Comparison of ENCODE assay signal across 13 cellular contexts in the genomic region with DNA sequence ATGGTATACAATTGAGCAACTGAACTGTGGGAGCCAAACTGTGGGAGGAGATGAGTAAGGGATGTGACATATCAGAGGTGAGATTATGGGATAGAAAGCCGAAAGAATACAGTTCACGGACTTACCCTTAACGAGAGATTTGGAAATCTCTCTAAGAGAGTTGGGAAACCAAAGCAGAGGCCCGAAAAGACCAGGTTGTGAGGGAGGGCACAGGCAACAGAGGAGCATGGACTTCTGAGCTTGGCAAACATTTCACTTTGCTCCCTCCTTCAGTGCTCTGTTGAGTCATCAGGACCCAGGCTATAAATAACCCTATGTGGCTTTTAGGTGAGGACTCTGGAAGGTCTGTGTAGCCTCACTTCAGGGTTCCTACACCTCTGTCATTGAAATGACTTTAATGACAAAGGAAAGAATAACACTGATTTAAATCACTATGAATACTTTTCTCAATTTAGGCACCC.
DNase-seq lines count a peak whose midpoint lies in the region; ATAC-seq, FAIRE-seq and TF ChIP-seq lines count a peak whose summit lies in the region.
"Had no signal": no experiment of that assay in that cellular context is flagged by ENCODE, and none has a peak within 500 bp of the region (broad histone marks: within the 10 kb centered on the region; RNA-seq: fewer than 3 reads in every experiment).

No MANE protein-coding gene starts in this region.

- H3K27ac ChIP-seq in H1 (ENCODE audit: low read depth, low read length) (no peak overlapping the region), lung (ENCODE audit: low read depth in 1 of 2, low read length in 1 of 2) (peak overlapping the region in 1 of 2 donors; percentile 64)
- H3K27ac ChIP-seq: tibial nerve had no signal

- H3K79me2 ChIP-seq in H1 (ENCODE audit: control insufficient read depth in 1 of 2, insufficient read depth in 2 of 2, low read length in 2 of 2) = no peaks in the 10 kb centered on the region

- H3K14ac ChIP-seq in H1 (ENCODE audit: insufficient read length) = no peak overlapping the region

- no peak overlapping the region for H2BK20ac ChIP-seq in H1 (ENCODE audit: low read length)

- WGBS in H1 (ENCODE audit: extremely low coverage in 1 of 2, insufficient coverage in 1 of 2, insufficient read length in 1 of 2, insufficient replicate concordance in 2 of 2, low coverage in 1 of 2, low lambda C conversion rate in 2 of 2, missing lambda C conversion rate in 1 of 2), 2 experiments = 62% methylated on average over 4 of the region's 4 CpGs; no CpG with 5 or more reads in 1 of the 2 experiments
- WGBS in lung, 2 donors = 64 to 77% methylated on average over 4 of the region's 4 CpGs

- H4K5ac ChIP-seq in H1 (ENCODE audit: insufficient read length, low read depth, low read length) = no peak overlapping the region

- no peak overlapping the region for H2BK5ac ChIP-seq in H1 (ENCODE audit: low read depth, low read length)

- no peak overlapping the region for H3K23ac ChIP-seq in H1 (ENCODE audit: insufficient read length)

- H3K4me1 ChIP-seq in H1 (replicated peaks in 1 of 4; ENCODE audit: control insufficient read depth in 3 of 4, insufficient read depth in 4 of 4, low read length in 3 of 4) (peaks cover 2 to 11% (median 5%) of the 10 kb centered on the region in 4 experiments; a peak in 3 of 7 replicates), lung (ENCODE audit: control insufficient read depth in 2 of 2, insufficient read depth in 2 of 2, low read length in 2 of 2) (peaks cover 0 to 5% of the 10 kb centered on the region in 2 donors)

- DNase-seq in AG20443 (ENCODE audit: low spot score) = peak; percentile 44
- peak; percentile 2 for DNase-seq in LoVo (ENCODE audit: low spot score)
- DNase-seq in H1 (ENCODE audit: low read depth in 1 of 2, low spot score in 2 of 2) = no peak
- no peak for DNase-seq in lung (ENCODE audit: low spot score)
- no peak for DNase-seq in COLO829 (ENCODE audit: low spot score)
- DNase-seq: activated gamma-delta T cell treated with Interleukin-2 at 50 U/mL for 16 hours; CD4-positive, alpha-beta memory T cell; NCI-H748 treated with DMSO at 0.1 percent for 48 hours had no signal

- no peak for TF ChIP-seq EP300 in H1 (IDR thresholded peaks at IDR 0.05; ENCODE audit: borderline replicate concordance in 1 of 2, low read depth in 2 of 2, low read length in 2 of 2)

- peak overlapping the region; percentile 35 to 58 for H3K4me2 ChIP-seq in H1 (ENCODE audit: insufficient read depth in 1 of 2, low read depth in 2 of 2, low read length in 2 of 2)

- no peak overlapping the region for H2BK120ac ChIP-seq in H1 (replicated peaks; ENCODE audit: low read depth, low read length)

- FAIRE-seq in H1 (lab: Jason Lieb, UNC) = peak; percentile 96
- FAIRE-seq: GM18507 had no signal

- H3K36me3 ChIP-seq in H1 (ENCODE audit: control insufficient read depth in 2 of 4, insufficient read depth in 4 of 4, low read length in 3 of 4) = no peaks in the 10 kb centered on the region
- no peaks in the 10 kb centered on the region for H3K36me3 ChIP-seq in lung (ENCODE audit: control insufficient read depth in 2 of 2, insufficient read depth in 2 of 2, low read length in 2 of 2)
- H3K36me3 ChIP-seq: tibial nerve had no signal

- no peak overlapping the region for H3K18ac ChIP-seq in H1 (ENCODE audit: extremely low read depth, low read length)

- H3K23me2 ChIP-seq in H1 (ENCODE audit: low read depth, low read length) = no peaks in the 10 kb centered on the region

- TF ChIP-seq CTCF in H1 (IDR thresholded peaks at IDR 0.05; ENCODE audit: control extremely low read depth in 1 of 3, insufficient read depth in 1 of 3, low read depth in 1 of 3, low read length in 3 of 3) (no peak), lung (IDR thresholded peaks at IDR 0.05; ENCODE audit: control extremely low read depth, extremely low read depth) (no peak)

- peaks cover 2% of the 10 kb centered on the region in 2 experiments for H4K20me1 ChIP-seq in H1 (replicated peaks in 1 of 2; ENCODE audit: control insufficient read depth in 1 of 2, insufficient read depth in 2 of 2, low read length in 2 of 2)

- no peak overlapping the region for H4K91ac ChIP-seq in H1 (replicated peaks; ENCODE audit: insufficient read length, low read length)

- no peaks in the 10 kb centered on the region for H3K79me1 ChIP-seq in H1 (ENCODE audit: low read depth, low read length)

- H3K9me3 ChIP-seq in H1 (ENCODE audit: insufficient read depth in 2 of 2, low read depth in 1 of 2, low read length in 1 of 2) (no peaks in the 10 kb centered on the region), lung (ENCODE audit: control insufficient read depth in 2 of 2, insufficient read depth in 1 of 2, low read length in 1 of 2) (no peaks in the 10 kb centered on the region)
- H3K9me3 ChIP-seq: tibial nerve had no signal

- peak overlapping the region in 1 of 4 experiments; percentile 22; a peak in 1 of 8 replicates for H3K4me3 ChIP-seq in H1 (ENCODE audit: extremely low read depth in 1 of 4, insufficient read depth in 2 of 4, low read depth in 3 of 4, low read length in 4 of 4)
- no peak overlapping the region for H3K4me3 ChIP-seq in lung
- H3K4me3 ChIP-seq: tibial nerve had no signal

- H3K27me3 ChIP-seq in H1 (replicated peaks in 1 of 4; ENCODE audit: control insufficient read depth in 3 of 4, extremely low read depth in 1 of 4, insufficient read depth in 3 of 4, low read length in 3 of 4) = peaks cover 11 to 27% (median 25%) of the 10 kb centered on the region in 4 experiments
- H3K27me3 ChIP-seq in lung (ENCODE audit: control insufficient read depth, insufficient read depth) = no peaks in the 10 kb centered on the region
- H3K27me3 ChIP-seq: tibial nerve had no signal

- H3K4ac ChIP-seq in H1 (replicated peaks; ENCODE audit: insufficient read length, low read depth, low read length) = no peak overlapping the region

- POLR2A ChIA-PET in H1 (lab: Charles Lee; ENCODE audit: partially characterized antibody) = no interaction called here

- no peak overlapping the region for H2BK12ac ChIP-seq in H1 (ENCODE audit: low read depth, low read length)

- no peak overlapping the region for H4K8ac ChIP-seq in H1 (ENCODE audit: extremely low read depth, insufficient read depth, low read length)

- TF ChIP-seq RAD21 in H1 (IDR thresholded peaks at IDR 0.05 in 1 of 2, conservative IDR thresholded peaks at IDR 0.05 in 1 of 2; ENCODE audit: low read depth in 2 of 2, low read length in 2 of 2) = no peak

- CTCF ChIA-PET in H1 (lab: Charles Lee; ENCODE audit: partially characterized antibody) = interaction anchor here (0.9 to 2.1 kb wide), 12 partner anchors 13 to 173 kb away, joined by 3 to 8 read pairs (median 4); no protein-coding TSS in a partner anchor

- no peak overlapping the region for H3K9ac ChIP-seq in H1 (replicated peaks in 1 of 4; ENCODE audit: extremely low read depth in 1 of 4, low read depth in 3 of 4, low read length in 3 of 4)

- H2AFZ ChIP-seq in H1 (ENCODE audit: low read length) = no peak overlapping the region

- no peak overlapping the region for H3K56ac ChIP-seq in H1 (replicated peaks; ENCODE audit: insufficient read length, low read depth, low read length)

- TF ChIP-seq POLR2A in H1 (IDR thresholded peaks at IDR 0.05; ENCODE audit: control extremely low read depth in 1 of 2, low read depth in 2 of 2, low read length in 2 of 2) = no peak

- no peak overlapping the region for H2AK5ac ChIP-seq in H1 (ENCODE audit: low read depth, low read length)

- ATAC-seq in lung (ENCODE audit: insufficient read depth, low FRiP score) = peak; percentile 53
- no peak for ATAC-seq in GM18519 (IDR thresholded peaks at IDR 0.05; ENCODE audit: low FRiP score, unreplicated experiment)
- ATAC-seq in HG03280 (IDR thresholded peaks at IDR 0.05; ENCODE audit: unreplicated experiment) = no peak
- no peak for ATAC-seq in GM19023 (IDR thresholded peaks at IDR 0.05; ENCODE audit: unreplicated experiment)

- no peak overlapping the region for H2BK15ac ChIP-seq in H1 (ENCODE audit: low read length)

TF ChIP-seq in H1, 55 proteins besides CTCF, POLR2A, EP300 and RAD21 (continues in another document):
- TF ChIP-seq TAF7 (optimal IDR thresholded peaks at IDR 0.05; ENCODE audit: borderline replicate concordance, low read depth, low read length) (no peak), JUN (IDR thresholded peaks at IDR 0.05; ENCODE audit: low read depth, low read length) (peak; percentile 68; the same call in 1 of the 2 replicates), JUND (IDR thresholded peaks at IDR 0.05; ENCODE audit: low read length) (peak; percentile 93), ATF3 (IDR thresholded peaks at IDR 0.05; ENCODE audit: insufficient read depth, low read depth, low read length) (0 out of 2 replicates have a peak, but pooled peaks have one; percentile 43), KDM4A (IDR thresholded peaks at IDR 0.05; ENCODE audit: low read depth, low read length, severe bottlenecking) (no peak)

Comparison
In these comparisons a context has a peak if more than half of its experiments do, and no peak if none do; other contexts are left out.
1. DNase-seq: peak in AG20443 (single experiment) and LoVo (single experiment); none in H1 (0 of 2), lung (single experiment) and COLO829 (single experiment).